In genomic region chr16:4937782-4938682, GRCh38 we compare ENCODE assay signal across 9 cellular contexts. TPM values are rescaled to one million over a fixed set of nuclear protein-coding genes. Genes with fewer than 3 reads are reported as not detected.
DNase-seq lines count a peak whose midpoint lies in the region; ATAC-seq, FAIRE-seq and TF ChIP-seq lines count a peak whose summit lies in the region.
"Had no signal": no experiment of that assay in that cellular context is flagged by ENCODE, and none has a peak within 500 bp of the region (broad histone marks: within the 10 kb centered on the region; RNA-seq: fewer than 3 reads in every experiment).

No MANE protein-coding gene starts in this region.

- H3K4me3 ChIP-seq in kidney (ENCODE audit: low read length in 2 of 2) (peak overlapping the region in 1 of 2 donors; percentile 37), gastrocnemius medialis (no peak overlapping the region)

- H3K9me3 ChIP-seq in kidney (ENCODE audit: control insufficient read depth in 1 of 2, low read length in 2 of 2) (no peaks in the 10 kb centered on the region), gastrocnemius medialis (no peaks in the 10 kb centered on the region)

- H3K27me3 Mint-ChIP-seq in IgD-negative memory B cell, result peaks cover 36% of the 10 kb centered on the region
- peaks cover 17% of the 10 kb centered on the region for H3K27me3 Mint-ChIP-seq in activated T-helper 17 cell treated with anti-CD3 and anti-CD28 coated beads, Interleukin-2, amount 50 U/mL, for 72 hours

- peaks cover 0 to 6% (median 0%) of the 10 kb centered on the region in 3 donors for H3K4me1 Mint-ChIP-seq in IgD-negative memory B cell
- H3K4me1 Mint-ChIP-seq in activated T-helper 17 cell treated with anti-CD3 and anti-CD28 coated beads, Interleukin-2, amount 50 U/mL, for 72 hours, result no peaks in the 10 kb centered on the region

- H3K27ac Mint-ChIP-seq in IgD-negative memory B cell, result no peak overlapping the region
- H3K27ac Mint-ChIP-seq in activated T-helper 17 cell treated with anti-CD3 and anti-CD28 coated beads, Interleukin-2, amount 50 U/mL, for 72 hours, result no peak overlapping the region

- H3K4me3 Mint-ChIP-seq in IgD-negative memory B cell, result peak overlapping the region; percentile 22 to 84 (median 75)
- H3K4me3 Mint-ChIP-seq in activated T-helper 17 cell treated with anti-CD3 and anti-CD28 coated beads, Interleukin-2, amount 50 U/mL, for 72 hours, result peak overlapping the region; percentile 50

- intact Hi-C loops in kidney (cut with DNase I), result no loop called here
- intact Hi-C loops in gastrocnemius medialis (cut with DNase I; ENCODE audit: low total_unique reads), result loop anchor here (2.0 to 5.0 kb wide), 2 partner anchors 45 to 91 kb away; partner anchors contain the start of genes GLYR1 and UBN1

- in situ Hi-C loops in gastrocnemius medialis (cut with MboI; ENCODE audit: low sequenced_read_pairs in 4 of 4), result no loop called here

- peak overlapping the region in 1 of 2 donors; percentile 68 for H3K9ac ChIP-seq in kidney (ENCODE audit: low read length in 2 of 2)

- TF ChIP-seq CTCF in kidney (IDR thresholded peaks at IDR 0.05; ENCODE audit: borderline replicate concordance, extremely low read depth, insufficient read depth) (no peak), gastrocnemius medialis (IDR thresholded peaks at IDR 0.05 in 4 of 5, conservative IDR thresholded peaks at IDR 0.05 in 1 of 5) (no peak)

- peak overlapping the region; percentile 74 to 84 for H3K27ac ChIP-seq in kidney (ENCODE audit: low read depth in 2 of 2, low read length in 2 of 2)
- H3K27ac ChIP-seq in gastrocnemius medialis, result peak overlapping the region; percentile 34 to 75 (median 66)
- H3K27ac ChIP-seq: HL-60 had no signal

- peaks cover 0 to 1% (median 0%) of the 10 kb centered on the region in 3 donors for H3K9me3 Mint-ChIP-seq in IgD-negative memory B cell
- no peaks in the 10 kb centered on the region for H3K9me3 Mint-ChIP-seq in activated T-helper 17 cell treated with anti-CD3 and anti-CD28 coated beads, Interleukin-2, amount 50 U/mL, for 72 hours

- TF ChIP-seq POLR2A in gastrocnemius medialis (IDR thresholded peaks at IDR 0.05), result no peak

- no peak for FAIRE-seq in kidney (lab: Jason Lieb, UNC)

- no peaks in the 10 kb centered on the region for H3K36me3 Mint-ChIP-seq in IgD-negative memory B cell
- no peaks in the 10 kb centered on the region for H3K36me3 Mint-ChIP-seq in activated T-helper 17 cell treated with anti-CD3 and anti-CD28 coated beads, Interleukin-2, amount 50 U/mL, for 72 hours (ENCODE audit: low read depth)

- ATAC-seq in activated T-helper 17 cell treated with anti-CD3 and anti-CD28 coated beads, Interleukin-2, amount 50 U/mL, for 72 hours (replicated peaks), result no peak
- ATAC-seq in gastrocnemius medialis (peak; percentile 60 to 67), GM18502 (IDR thresholded peaks at IDR 0.05; ENCODE audit: poor library complexity, unreplicated experiment) (no peak)

- H3K27me3 ChIP-seq in gastrocnemius medialis, result peaks cover 0 to 10% (median 7%) of the 10 kb centered on the region in 3 donors

- DNase-seq in kidney (no peak), gastrocnemius medialis (peak; percentile 38 to 70), GM03348 (ENCODE audit: low spot score) (no peak), GM19240 (ENCODE audit: insufficient read length, low spot score) (no peak), NCI-H2081 (lab: John Stamatoyannopoulos, UW) (no peak)

- H3K4me1 ChIP-seq in kidney (ENCODE audit: control insufficient read depth in 1 of 2, insufficient read depth in 1 of 2, low read depth in 1 of 2, low read length in 2 of 2) (peaks cover 0 to 10% of the 10 kb centered on the region in 2 donors), gastrocnemius medialis (peaks cover 21% of the 10 kb centered on the region in 2 donors)

- H3K36me3 ChIP-seq in kidney (ENCODE audit: control insufficient read depth in 1 of 2, insufficient read depth in 2 of 2, low read length in 2 of 2), result no peaks in the 10 kb centered on the region
- H3K36me3 ChIP-seq in gastrocnemius medialis, result no peaks in the 10 kb centered on the region

RNA-seq across cellular contexts. Expression of gene PPL, which starts 1.1 kb away (rescaled TPM):
- polyA plus RNA-seq in IgD-negative memory B cell (0.55 TPM), kidney (ENCODE audit: insufficient read depth, low read depth, low replicate concordance) (7.7 TPM)
- total RNA-seq in activated T-helper 17 cell treated with anti-CD3 and anti-CD28 coated beads, Interleukin-2, amount 50 U/mL, for 72 hours, result not detected
- total RNA-seq in kidney (78.4 TPM), gastrocnemius medialis (10 to 100 TPM; 12.8 to 23.1 (median 18.3) TPM)

RNA-seq across cellular contexts. Expression of gene SEC14L5, which starts 20.1 kb away (rescaled TPM):
- polyA plus RNA-seq in IgD-negative memory B cell (0.03 TPM), kidney (ENCODE audit: insufficient read depth, low read depth, low replicate concordance) (0.13 TPM)
- total RNA-seq in activated T-helper 17 cell treated with anti-CD3 and anti-CD28 coated beads, Interleukin-2, amount 50 U/mL, for 72 hours, result 1 to 10 TPM in 1 of 2 donors, under 1 TPM in 1; 0.61 to 1.0 TPM
- total RNA-seq in kidney (0.16 TPM), gastrocnemius medialis (1 to 10 TPM in 3 of 4 donors, under 1 TPM in 1; 0.85 to 5.8 (median 1.5) TPM)

Comparison
In these comparisons a context has a peak if more than half of its experiments do, and no peak if none do; other contexts are left out.
1. ATAC-seq: peak in gastrocnemius medialis (2 of 2); none in activated T-helper 17 cell treated with anti-CD3 and anti-CD28 coated beads, Interleukin-2, amount 50 U/mL, for 72 hours (single experiment) and GM18502 (single experiment).
2. DNase-seq: peak in gastrocnemius medialis (2 of 2); none in kidney (single experiment), GM03348 (single experiment), GM19240 (single experiment) and NCI-H2081 (0 of 2).
3. RNA of gene PPL, which starts 1.1 kb away (total RNA-seq): 78.4 TPM in kidney (single experiment) and 12.8 to 23.1 TPM in gastrocnemius medialis; not detected in activated T-helper 17 cell treated with anti-CD3 and anti-CD28 coated beads, Interleukin-2, amount 50 U/mL, for 72 hours; every median in the first group is over 10 times any median in the second.